In genomic region chr7:26684447-26684846, GRCh38 we compare ENCODE assay signal across 19 cellular contexts.
DNase-seq lines count a peak whose midpoint lies in the region; ATAC-seq and TF ChIP-seq lines count a peak whose summit lies in the region.
"Had no signal": no experiment of that assay in that cellular context is flagged by ENCODE, and none has a peak within 500 bp of the region (broad histone marks: within the 10 kb centered on the region; RNA-seq: fewer than 3 reads in every experiment).

No MANE protein-coding gene starts in this region.

- TF ChIP-seq POLR2A in gastroesophageal sphincter (IDR thresholded peaks at IDR 0.05), result no peak

- intact Hi-C loops in dorsolateral prefrontal cortex (cut with DNase I), result no loop called here

- H3K4me1 ChIP-seq in gastroesophageal sphincter, result peaks cover 3 to 75% (median 8%) of the 10 kb centered on the region in 3 donors
- H3K4me1 ChIP-seq: BE2C had no signal

- CTCF ChIA-PET in HEK293T (lab: Yijun Ruan, JAX), result no interaction called here

- POLR2A ChIA-PET in HEK293T (lab: Yijun Ruan, JAX), result no interaction called here

- H3K4me3 ChIP-seq in gastroesophageal sphincter (no peak overlapping the region), dorsolateral prefrontal cortex (no peak overlapping the region)
- H3K4me3 ChIP-seq: K562, PC-9, SK-N-MC had no signal

- TF ChIP-seq CTCF in gastroesophageal sphincter (IDR thresholded peaks at IDR 0.05) (no peak), dorsolateral prefrontal cortex (IDR thresholded peaks at IDR 0.05 in 54 of 56, conservative IDR thresholded peaks at IDR 0.05 in 2 of 56; ENCODE audit: low read depth in 1 of 56, partially characterized antibody in 56 of 56) (no peak)

- H3K27me3 ChIP-seq in gastroesophageal sphincter, result no peaks in the 10 kb centered on the region
- peaks cover 0 to 23% (median 0%) of the 10 kb centered on the region in 45 donors for H3K27me3 ChIP-seq in dorsolateral prefrontal cortex

- DNase-seq in HEK293T (ENCODE audit: extremely low spot score) (no peak), NCI-H1105 treated with DMSO at 0.1 percent for 48 hours (lab: John Stamatoyannopoulos, UW) (peak; percentile 89), NCI-H748 (lab: John Stamatoyannopoulos, UW; ENCODE audit: unreplicated experiment) (peak; percentile 50), dorsolateral prefrontal cortex (no peak), NOMO-1 treated with dmso at 0.1 percent for 144 hours (lab: John Stamatoyannopoulos, UW; ENCODE audit: unreplicated experiment) (no peak)
- DNase-seq in stimulated activated naive CD4-positive, alpha-beta T cell treated with Interleukin-2 at 50 U/mL for 16 hours (lab: John Stamatoyannopoulos, UW), result no peak
- DNase-seq: BE2C; CD4-positive, alpha-beta memory T cell; NCI-H1436 treated with DMSO at 0.1 percent for 48 hours; NCI-H2107; NCI-H524; PC-9; T-cell had no signal

- ATAC-seq in gastroesophageal sphincter (no peak), GM21367 (IDR thresholded peaks at IDR 0.05; ENCODE audit: unreplicated experiment) (no peak)
- ATAC-seq: HCT116, K562, T-cell had no signal

- peaks cover 0 to 4% of the 10 kb centered on the region in 2 donors for H3K36me3 ChIP-seq in gastroesophageal sphincter
- H3K36me3 ChIP-seq: BE2C had no signal

- no peaks in the 10 kb centered on the region for H3K9me3 ChIP-seq in gastroesophageal sphincter
- H3K9me3 ChIP-seq: BE2C had no signal

- TF ChIP-seq EP300 in gastroesophageal sphincter (IDR thresholded peaks at IDR 0.05), result no peak

- WGBS in gastroesophageal sphincter (ENCODE audit: low coverage in 1 of 2), 2 donors, result 41 to 55% methylated on average over 2 to 3 of the region's 3 CpGs

- H3K27ac ChIP-seq in gastroesophageal sphincter, result peak overlapping the region; percentile 21 to 51 (median 32)
- no peak overlapping the region for H3K27ac ChIP-seq in dorsolateral prefrontal cortex
- H3K27ac ChIP-seq: HL-60, PC-9, SK-N-MC had no signal

TF ChIP-seq in HEK293T, 16 proteins besides CTCF, POLR2A, EP300 and RAD21:
- TF ChIP-seq NFRKB (IDR thresholded peaks at IDR 0.05) (no peak), PKNOX1 (IDR thresholded peaks at IDR 0.05) (peak; percentile 81)
TF ChIP-seq in HEK293T: peak in this region for 1.

Comparison
In these comparisons a context has a peak if more than half of its experiments do, and no peak if none do; other contexts are left out.
1. DNase-seq: peak in NCI-H1105 treated with DMSO at 0.1 percent for 48 hours (single experiment) and NCI-H748 (single experiment); none in HEK293T (single experiment), dorsolateral prefrontal cortex (0 of 10), NOMO-1 treated with dmso at 0.1 percent for 144 hours (single experiment) and stimulated activated naive CD4-positive, alpha-beta T cell treated with Interleukin-2 at 50 U/mL for 16 hours (single experiment).
2. H3K27ac ChIP-seq: peak in gastroesophageal sphincter (4 of 4); none in dorsolateral prefrontal cortex (0 of 59).